ENCODE assay signal across 20 cellular contexts in genomic region chr5:14793851-14794250, GRCh38.
A peak's percentile ranks its signal among the peaks of the same experiment; 100 is the strongest.
DNase-seq lines count a peak whose midpoint lies in the region; ATAC-seq and TF ChIP-seq lines count a peak whose summit lies in the region.
"Had no signal": no experiment of that assay in that cellular context is flagged by ENCODE, and none has a peak within 500 bp of the region (broad histone marks: within the 10 kb centered on the region; RNA-seq: fewer than 3 reads in every experiment).

No MANE protein-coding gene starts in this region.

- POLR2A ChIA-PET in CD4-positive, alpha-beta T cell (lab: Charles Lee) = interaction anchor here (1.3 kb wide), 1 partner anchor 15 kb away, joined by 3 read pairs; no protein-coding TSS in a partner anchor

- no peaks in the 10 kb centered on the region for H3K9me3 Mint-ChIP-seq in CD4-positive, alpha-beta T cell
- H3K9me3 Mint-ChIP-seq: CD14-positive monocyte had no signal

- no peak for TF ChIP-seq CTCF in CD4-positive, alpha-beta T cell (IDR thresholded peaks at IDR 0.05)
- no peak for TF ChIP-seq CTCF in dorsolateral prefrontal cortex (IDR thresholded peaks at IDR 0.05 in 54 of 56, conservative IDR thresholded peaks at IDR 0.05 in 2 of 56; ENCODE audit: low read depth in 1 of 56, partially characterized antibody in 56 of 56)
- TF ChIP-seq CTCF in esophagus muscularis mucosa (IDR thresholded peaks at IDR 0.05) = no peak
- TF ChIP-seq CTCF in tibial nerve (IDR thresholded peaks at IDR 0.05) = no peak

- H3K27me3 ChIP-seq in CD4-positive, alpha-beta T cell (ENCODE audit: control insufficient read depth, insufficient read depth, low read length) = no peaks in the 10 kb centered on the region
- H3K27me3 ChIP-seq in dorsolateral prefrontal cortex (no peaks in the 10 kb centered on the region), esophagus muscularis mucosa (no peaks in the 10 kb centered on the region), tibial nerve (no peaks in the 10 kb centered on the region)

- peaks cover 83% of the 10 kb centered on the region for H3K4me1 Mint-ChIP-seq in CD4-positive, alpha-beta T cell (ENCODE audit: low read depth)

- H3K36me3 ChIP-seq in esophagus muscularis mucosa = no peaks in the 10 kb centered on the region
- no peaks in the 10 kb centered on the region for H3K36me3 ChIP-seq in tibial nerve
- H3K36me3 ChIP-seq: HAP-1 had no signal

- H3K27ac Mint-ChIP-seq in CD4-positive, alpha-beta T cell = peak overlapping the region; percentile 70
- H3K27ac Mint-ChIP-seq: CD14-positive monocyte had no signal

- CTCF ChIA-PET in CD4-positive, alpha-beta T cell (lab: Charles Lee) = no interaction called here

- H3K4me1 ChIP-seq in esophagus muscularis mucosa (no peaks in the 10 kb centered on the region), tibial nerve (peaks cover 0 to 16% (median 3%) of the 10 kb centered on the region in 4 donors)
- H3K4me1 ChIP-seq: Caco-2, HAP-1 had no signal

- H3K4me3 Mint-ChIP-seq in CD4-positive, alpha-beta T cell = no peak overlapping the region
- H3K4me3 Mint-ChIP-seq: CD14-positive monocyte had no signal

- H3K36me3 Mint-ChIP-seq in CD4-positive, alpha-beta T cell (ENCODE audit: low read depth) = peaks cover 29% of the 10 kb centered on the region

- intact Hi-C loops in CD4-positive, alpha-beta T cell (cut with DNase I, micrococcal nuclease) = no loop called here
- intact Hi-C loops in dorsolateral prefrontal cortex (cut with DNase I) = no loop called here
- intact Hi-C loops in sciatic nerve (cut with DNase I) = no loop called here
- intact Hi-C loops in esophagus muscularis mucosa (cut with DNase I) = no loop called here

- H3K9me3 ChIP-seq in CD4-positive, alpha-beta T cell (ENCODE audit: control insufficient read depth, low read length) = no peaks in the 10 kb centered on the region
- H3K9me3 ChIP-seq in esophagus muscularis mucosa (no peaks in the 10 kb centered on the region), tibial nerve (no peaks in the 10 kb centered on the region)
- H3K9me3 ChIP-seq: Caco-2, HAP-1 had no signal

- DNase-seq in CD4-positive, alpha-beta T cell = no peak
- DNase-seq in DMS153 treated with DMSO at 0.1 percent for 48 hours (lab: John Stamatoyannopoulos, UW; ENCODE audit: unreplicated experiment) (peak; percentile 52), dorsolateral prefrontal cortex (no peak), sciatic nerve (ENCODE audit: low spot score) (no peak), esophagus muscularis mucosa (ENCODE audit: extremely low spot score) (no peak), tibial nerve (ENCODE audit: low spot score in 2 of 2) (no peak)
- DNase-seq: AML-193, Caco-2, EL, MV-4-11, NCI-H1417 treated with DMSO at 0.1 percent for 48 hours, NCI-H187 treated with DMSO at 0.1 percent for 48 hours, NCI-H446, NCI-H526 treated with DMSO at 0.1 percent for 48 hours, Right ventricle myocardium superior had no signal

- no peak for TF ChIP-seq EP300 in esophagus muscularis mucosa (IDR thresholded peaks at IDR 0.05)
- no peak for TF ChIP-seq EP300 in tibial nerve (IDR thresholded peaks at IDR 0.05)

- TF ChIP-seq POLR2A in esophagus muscularis mucosa (IDR thresholded peaks at IDR 0.05; ENCODE audit: low read depth) (no peak), tibial nerve (IDR thresholded peaks at IDR 0.05) (no peak)

- ATAC-seq in CD4-positive, alpha-beta T cell (ENCODE audit: poor library complexity) = no peak
- ATAC-seq in sciatic nerve = peak; percentile 31
- ATAC-seq in GM18873 (IDR thresholded peaks at IDR 0.05; ENCODE audit: low FRiP score, unreplicated experiment) = no peak
- ATAC-seq: GM12878 had no signal

- H3K27ac ChIP-seq in CD4-positive, alpha-beta T cell (ENCODE audit: low read depth, low read length) = no peak overlapping the region
- peak overlapping the region in 58 of 59 donors; percentile 29 to 93 (median 80) for H3K27ac ChIP-seq in dorsolateral prefrontal cortex
- no peak overlapping the region for H3K27ac ChIP-seq in esophagus muscularis mucosa (replicated peaks in 1 of 4)
- H3K27ac ChIP-seq in tibial nerve = peak overlapping the region in 2 of 4 donors; percentile 22 to 55
- H3K27ac ChIP-seq: SK-N-MC had no signal

- H3K4me3 ChIP-seq in dorsolateral prefrontal cortex (no peak overlapping the region), esophagus muscularis mucosa (no peak overlapping the region), tibial nerve (no peak overlapping the region)
- H3K4me3 ChIP-seq: GM12878, HAP-1, SK-N-MC had no signal

- 96% methylated on average over 5 of the region's 5 CpGs for WGBS in esophagus muscularis mucosa
- WGBS in tibial nerve, 2 donors = 72 to 84% methylated on average over 5 of the region's 5 CpGs

- H3K27me3 Mint-ChIP-seq in CD4-positive, alpha-beta T cell = no peaks in the 10 kb centered on the region

Comparison
In these comparisons a context has a peak if more than half of its experiments do, and no peak if none do; other contexts are left out.
1. H3K27ac ChIP-seq: peak in dorsolateral prefrontal cortex (58 of 59); none in CD4-positive, alpha-beta T cell (single experiment) and esophagus muscularis mucosa (0 of 4).